ENCODE assay signal across 8 cellular contexts in the genomic region with DNA sequence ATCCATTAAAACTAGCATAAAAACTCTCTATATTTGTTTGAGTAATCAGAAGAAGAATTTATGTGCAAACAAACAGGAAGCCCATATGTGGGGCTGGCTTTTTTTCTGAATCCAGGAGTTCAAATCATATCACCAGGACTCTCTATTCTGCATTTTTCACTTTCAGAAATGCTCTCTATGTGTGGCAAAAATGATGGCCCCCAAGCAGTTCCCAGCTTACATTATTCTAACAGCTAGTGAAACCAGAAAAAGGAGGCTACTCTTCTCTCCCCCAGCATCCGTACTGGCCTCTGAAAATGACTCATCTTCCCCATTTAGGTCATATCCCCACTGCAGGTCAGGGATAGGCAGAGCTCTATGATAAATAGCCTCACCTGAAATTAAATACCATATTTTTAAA. TPM values are rescaled to one million over a fixed set of nuclear protein-coding genes. Genes with fewer than 3 reads are reported as not detected.
DNase-seq lines count a peak whose midpoint lies in the region; ATAC-seq lines count a peak whose summit lies in the region.

No MANE protein-coding gene starts in this region.

- peak; percentile 45 for DNase-seq in EL
- DNase-seq in activated CD4-positive, alpha-beta T cell treated with anti-CD3 and anti-CD28 coated beads, Interleukin-2, amount 50 U/mL, for 48 hours, result peak; percentile 26 to 48
- DNase-seq in stimulated activated naive CD8-positive, alpha-beta T cell treated with anti-CD3 and anti-CD28 coated beads, Interleukin-15, Interleukin-2, amounts not matched to agents 100 U/mL and 50 U/mL, for 24 hours, result peak; percentile 41
- no peak for DNase-seq in NCI-H2107 treated with DMSO at 0.1 percent for 48 hours (lab: John Stamatoyannopoulos, UW; ENCODE audit: unreplicated experiment)
- DNase-seq in head of caudate nucleus, result no peak

- intact Hi-C loops in head of caudate nucleus (cut with DNase I), result no loop called here

- peak; percentile 87 for ATAC-seq in GM19328 (IDR thresholded peaks at IDR 0.05; ENCODE audit: unreplicated experiment)
- ATAC-seq in HG03135 (IDR thresholded peaks at IDR 0.05; ENCODE audit: unreplicated experiment), result peak; percentile 91
- ATAC-seq in stimulated activated naive CD8-positive, alpha-beta T cell treated with anti-CD3 and anti-CD28 coated beads, Interleukin-15, Interleukin-2, amounts not matched to agents 100 U/mL and 50 U/mL, for 24 hours, result peak; percentile 91
- ATAC-seq in esophagus mucosa, result no peak

RNA-seq across cellular contexts. Expression of a gene that starts 20.4 kb away (rescaled TPM):
- 21.0 TPM for total RNA-seq in esophagus mucosa

Comparison
In these comparisons a context has a peak if more than half of its experiments do, and no peak if none do; other contexts are left out.
1. DNase-seq: peak in EL (single experiment), activated CD4-positive, alpha-beta T cell treated with anti-CD3 and anti-CD28 coated beads, Interleukin-2, amount 50 U/mL, for 48 hours (2 of 2) and stimulated activated naive CD8-positive, alpha-beta T cell treated with anti-CD3 and anti-CD28 coated beads, Interleukin-15, Interleukin-2, amounts not matched to agents 100 U/mL and 50 U/mL, for 24 hours (single experiment); none in NCI-H2107 treated with DMSO at 0.1 percent for 48 hours (single experiment) and head of caudate nucleus (0 of 42).